In genomic region chr3:60090536-60090935, GRCh38 we compare ENCODE assay signal across 16 cellular contexts.
A peak's percentile ranks its signal among the peaks of the same experiment; 100 is the strongest.
DNase-seq lines count a peak whose midpoint lies in the region; ATAC-seq and TF ChIP-seq lines count a peak whose summit lies in the region.
"Had no signal": no experiment of that assay in that cellular context is flagged by ENCODE, and none has a peak within 500 bp of the region (broad histone marks: within the 10 kb centered on the region; RNA-seq: fewer than 3 reads in every experiment).

No MANE protein-coding gene starts in this region.

- peaks cover 0 to 9% (median 3%) of the 10 kb centered on the region in 7 donors for H3K9me3 Mint-ChIP-seq in CD4-positive, CD25-positive, alpha-beta regulatory T cell
- H3K9me3 Mint-ChIP-seq in CD4-positive, alpha-beta T cell: peaks cover 6% of the 10 kb centered on the region
- H3K9me3 Mint-ChIP-seq in naive thymus-derived CD4-positive, alpha-beta T cell: peaks cover 7 to 33% (median 15%) of the 10 kb centered on the region in 11 donors

- DNase-seq in CD4-positive, CD25-positive, alpha-beta regulatory T cell: no peak
- no peak for DNase-seq in CD4-positive, alpha-beta T cell
- DNase-seq in naive thymus-derived CD4-positive, alpha-beta T cell: no peak
- DNase-seq in islet precursor cell: no peak
- no peak for DNase-seq in T-helper 17 cell
- DNase-seq in neuronal stem cell (ENCODE audit: low spot score): no peak
- DNase-seq: ACHN; BE2C; C1 segment of cervical spinal cord; Calu3; CD4-positive, alpha-beta memory T cell; DMS79 treated with DMSO at 0.1 percent for 48 hours; EL; GM23248; HCEC 1CT had no signal

- H3K27ac Mint-ChIP-seq in CD4-positive, CD25-positive, alpha-beta regulatory T cell: peak overlapping the region in 2 of 3 donors; percentile 0 to 52
- peak overlapping the region; percentile 13 for H3K27ac Mint-ChIP-seq in CD4-positive, alpha-beta T cell
- H3K27ac Mint-ChIP-seq in naive thymus-derived CD4-positive, alpha-beta T cell: peak overlapping the region in 8 of 9 donors; percentile 37 to 84 (median 66)
- H3K27ac Mint-ChIP-seq in T-helper 17 cell: no peak overlapping the region

- POLR2A ChIA-PET in CD4-positive, alpha-beta T cell (lab: Charles Lee): no interaction called here
- POLR2A ChIA-PET in naive thymus-derived CD4-positive, alpha-beta T cell (lab: Charles Lee): interaction anchor here (0.8 to 1.4 kb wide), 2 partner anchors 9 to 26 kb away, joined by 3 read pairs; no protein-coding TSS in a partner anchor

- no peak overlapping the region for H2AFZ ChIP-seq in neuronal stem cell (ENCODE audit: low read length)
- H2AFZ ChIP-seq: GM23248 had no signal

- no peak overlapping the region for H2BK12ac ChIP-seq in neuronal stem cell (ENCODE audit: low read length)

- H3K4me3 ChIP-seq in CD4-positive, CD25-positive, alpha-beta regulatory T cell (ENCODE audit: low read depth, low read length): no peak overlapping the region
- H3K4me3 ChIP-seq in naive thymus-derived CD4-positive, alpha-beta T cell (ENCODE audit: low read length): no peak overlapping the region
- no peak overlapping the region for H3K4me3 ChIP-seq in neuronal stem cell (ENCODE audit: low read length in 2 of 2)
- H3K4me3 ChIP-seq: GM23248 had no signal

- no peak overlapping the region for H2BK5ac ChIP-seq in neuronal stem cell (ENCODE audit: low read length)

- H3K27ac ChIP-seq in CD4-positive, CD25-positive, alpha-beta regulatory T cell (ENCODE audit: insufficient read depth, low read length, poor library complexity, severe bottlenecking): no peak overlapping the region
- H3K27ac ChIP-seq in CD4-positive, alpha-beta T cell (ENCODE audit: low read depth, low read length): no peak overlapping the region
- H3K27ac ChIP-seq in KOPT-K1 (ENCODE audit: low read depth, low read length, poor library complexity, severe bottlenecking): peak overlapping the region; percentile 61
- peak overlapping the region; percentile 41 for H3K27ac ChIP-seq in naive thymus-derived CD4-positive, alpha-beta T cell (ENCODE audit: low read depth, low read length)
- H3K27ac ChIP-seq in neuronal stem cell (replicated peaks; ENCODE audit: low read length): no peak overlapping the region
- H3K27ac ChIP-seq: GM23248 had no signal

- no peak overlapping the region for H3K23ac ChIP-seq in neuronal stem cell (ENCODE audit: low read depth, low read length, poor library complexity)

- intact Hi-C loops in CD4-positive, alpha-beta T cell (cut with DNase I, micrococcal nuclease): no loop called here
- intact Hi-C loops in naive thymus-derived CD4-positive, alpha-beta T cell (cut with micrococcal nuclease): no loop called here

- peaks cover 5 to 41% (median 19%) of the 10 kb centered on the region in 4 donors for H3K4me1 Mint-ChIP-seq in CD4-positive, CD25-positive, alpha-beta regulatory T cell
- peaks cover 59% of the 10 kb centered on the region for H3K4me1 Mint-ChIP-seq in CD4-positive, alpha-beta T cell (ENCODE audit: low read depth)
- peaks cover 21 to 78% (median 63%) of the 10 kb centered on the region in 7 donors for H3K4me1 Mint-ChIP-seq in naive thymus-derived CD4-positive, alpha-beta T cell
- H3K4me1 Mint-ChIP-seq in T-helper 17 cell: no peaks in the 10 kb centered on the region

- H2AK5ac ChIP-seq in neuronal stem cell (ENCODE audit: low read depth, low read length): no peak overlapping the region

- no peaks in the 10 kb centered on the region for H3K79me1 ChIP-seq in neuronal stem cell (ENCODE audit: low read depth, low read length)

- H3K27me3 Mint-ChIP-seq in CD4-positive, CD25-positive, alpha-beta regulatory T cell: no peaks in the 10 kb centered on the region
- no peaks in the 10 kb centered on the region for H3K27me3 Mint-ChIP-seq in CD4-positive, alpha-beta T cell
- no peaks in the 10 kb centered on the region for H3K27me3 Mint-ChIP-seq in naive thymus-derived CD4-positive, alpha-beta T cell
- no peaks in the 10 kb centered on the region for H3K27me3 Mint-ChIP-seq in T-helper 17 cell
- H3K27me3 Mint-ChIP-seq: CD4-positive, alpha-beta memory T cell had no signal

- CTCF ChIA-PET in CD4-positive, alpha-beta T cell (lab: Charles Lee): no interaction called here
- CTCF ChIA-PET in naive thymus-derived CD4-positive, alpha-beta T cell (lab: Charles Lee): no interaction called here

- H3K18ac ChIP-seq in neuronal stem cell (ENCODE audit: low read length): no peak overlapping the region

- no peak overlapping the region for H4K8ac ChIP-seq in neuronal stem cell (ENCODE audit: low read depth, low read length)

- no peak overlapping the region for H3K4me2 ChIP-seq in neuronal stem cell (ENCODE audit: insufficient read depth, low read length, poor library complexity, severe bottlenecking)

- H2BK120ac ChIP-seq in neuronal stem cell (ENCODE audit: low read depth, low read length): no peak overlapping the region

- H4K91ac ChIP-seq in neuronal stem cell (ENCODE audit: low read depth, low read length, poor library complexity): no peak overlapping the region

- no CpG with 5 or more reads among the region's 3 CpGs for WGBS in neuronal stem cell (ENCODE audit: extremely low coverage in 2 of 2, insufficient read length in 2 of 2, insufficient replicate concordance in 1 of 2), 2 donors

- no peak for ATAC-seq in CD4-positive, CD25-positive, alpha-beta regulatory T cell (ENCODE audit: low read depth in 2 of 2)
- no peak for ATAC-seq in CD4-positive, alpha-beta T cell (ENCODE audit: poor library complexity)
- ATAC-seq in naive thymus-derived CD4-positive, alpha-beta T cell: peak; percentile 42
- no peak for ATAC-seq in T-helper 17 cell

- H3K27me3 ChIP-seq in CD4-positive, CD25-positive, alpha-beta regulatory T cell (ENCODE audit: control insufficient read depth, insufficient read depth, low read length): no peaks in the 10 kb centered on the region
- no peaks in the 10 kb centered on the region for H3K27me3 ChIP-seq in CD4-positive, alpha-beta T cell (ENCODE audit: control insufficient read depth, insufficient read depth, low read length)
- no peaks in the 10 kb centered on the region for H3K27me3 ChIP-seq in naive thymus-derived CD4-positive, alpha-beta T cell (ENCODE audit: control insufficient read depth in 2 of 2, insufficient read depth in 2 of 2, low read length in 2 of 2)
- peaks cover 0 to 5% (median 0%) of the 10 kb centered on the region in 3 experiments for H3K27me3 ChIP-seq in neuronal stem cell (ENCODE audit: control insufficient read depth in 3 of 3, insufficient read depth in 3 of 3, low read depth in 1 of 3, low read length in 3 of 3)
- H3K27me3 ChIP-seq: BE2C had no signal

- H3K36me3 ChIP-seq in CD4-positive, CD25-positive, alpha-beta regulatory T cell (ENCODE audit: control insufficient read depth, insufficient read depth, low read length): no peaks in the 10 kb centered on the region
- no peaks in the 10 kb centered on the region for H3K36me3 ChIP-seq in KOPT-K1 (ENCODE audit: insufficient read depth, low read length)
- no peaks in the 10 kb centered on the region for H3K36me3 ChIP-seq in naive thymus-derived CD4-positive, alpha-beta T cell (ENCODE audit: control insufficient read depth in 2 of 3, insufficient read depth in 3 of 3, low read length in 3 of 3)
- H3K36me3 ChIP-seq in neuronal stem cell (replicated peaks in 1 of 2; ENCODE audit: control insufficient read depth in 2 of 2, insufficient read depth in 2 of 2, low read length in 2 of 2): no peaks in the 10 kb centered on the region
- H3K36me3 ChIP-seq: BE2C had no signal

- no peak overlapping the region for H3K4me3 Mint-ChIP-seq in CD4-positive, CD25-positive, alpha-beta regulatory T cell
- no peak overlapping the region for H3K4me3 Mint-ChIP-seq in CD4-positive, alpha-beta T cell
- H3K4me3 Mint-ChIP-seq in naive thymus-derived CD4-positive, alpha-beta T cell: peak overlapping the region in 8 of 10 donors; percentile 0 to 51 (median 21)
- H3K4me3 Mint-ChIP-seq in T-helper 17 cell: no peak overlapping the region
- H3K4me3 Mint-ChIP-seq: CD4-positive, alpha-beta memory T cell had no signal

- H3K4me1 ChIP-seq in CD4-positive, CD25-positive, alpha-beta regulatory T cell (ENCODE audit: control insufficient read depth, insufficient read depth, low read length, poor library complexity, severe bottlenecking): peaks cover 9% of the 10 kb centered on the region
- peaks cover 3 to 25% of the 10 kb centered on the region in 2 donors for H3K4me1 ChIP-seq in naive thymus-derived CD4-positive, alpha-beta T cell (ENCODE audit: control insufficient read depth in 2 of 2, insufficient read depth in 2 of 2, low read length in 2 of 2)
- H3K4me1 ChIP-seq in neuronal stem cell (ENCODE audit: control insufficient read depth in 2 of 2, insufficient read depth in 1 of 2, low read depth in 1 of 2, low read length in 2 of 2): no peaks in the 10 kb centered on the region
- H3K4me1 ChIP-seq: BE2C had no signal

- TF ChIP-seq CTCF in CD4-positive, alpha-beta T cell (IDR thresholded peaks at IDR 0.05): no peak

- H2BK15ac ChIP-seq in neuronal stem cell (ENCODE audit: low read length): no peak overlapping the region

- no peak overlapping the region for H3K9ac ChIP-seq in neuronal stem cell (ENCODE audit: low read depth, low read length, poor library complexity)
- H3K9ac ChIP-seq: GM23248 had no signal

- H3K14ac ChIP-seq in neuronal stem cell (ENCODE audit: low read length): no peak overlapping the region

- H3K4ac ChIP-seq in neuronal stem cell (ENCODE audit: low read length): no peak overlapping the region

- no peaks in the 10 kb centered on the region for H3K9me3 ChIP-seq in CD4-positive, CD25-positive, alpha-beta regulatory T cell (ENCODE audit: control insufficient read depth in 2 of 2, low read length in 2 of 2)
- H3K9me3 ChIP-seq in CD4-positive, alpha-beta T cell (ENCODE audit: control insufficient read depth, low read length): peaks cover 6% of the 10 kb centered on the region
- peaks cover 32% of the 10 kb centered on the region for H3K9me3 ChIP-seq in KOPT-K1 (ENCODE audit: insufficient read depth, low read length, poor library complexity, severe bottlenecking)
- peaks cover 0 to 7% (median 0%) of the 10 kb centered on the region in 3 experiments for H3K9me3 ChIP-seq in naive thymus-derived CD4-positive, alpha-beta T cell (ENCODE audit: control insufficient read depth in 2 of 3, low read length in 3 of 3)
- no peaks in the 10 kb centered on the region for H3K9me3 ChIP-seq in T-helper 17 cell (ENCODE audit: control insufficient read depth, low read length, poor library complexity, severe bottlenecking)
- H3K9me3 ChIP-seq in neuronal stem cell (replicated peaks in 1 of 2; ENCODE audit: control insufficient read depth in 2 of 2, insufficient read depth in 1 of 2, low read depth in 1 of 2, low read length in 2 of 2): no peaks in the 10 kb centered on the region
- H3K9me3 ChIP-seq: BE2C had no signal

- no peaks in the 10 kb centered on the region for H3K36me3 Mint-ChIP-seq in CD4-positive, CD25-positive, alpha-beta regulatory T cell
- peaks cover 26% of the 10 kb centered on the region for H3K36me3 Mint-ChIP-seq in CD4-positive, alpha-beta T cell (ENCODE audit: low read depth)
- H3K36me3 Mint-ChIP-seq in naive thymus-derived CD4-positive, alpha-beta T cell: peaks cover 0 to 57% (median 28%) of the 10 kb centered on the region in 5 donors
- H3K36me3 Mint-ChIP-seq in T-helper 17 cell (ENCODE audit: low read depth): no peaks in the 10 kb centered on the region

Comparison
In these comparisons a context has a peak if more than half of its experiments do, and no peak if none do; other contexts are left out.
1. H3K27ac ChIP-seq: peak in KOPT-K1 (single experiment) and naive thymus-derived CD4-positive, alpha-beta T cell (single experiment); none in CD4-positive, CD25-positive, alpha-beta regulatory T cell (single experiment), CD4-positive, alpha-beta T cell (single experiment) and neuronal stem cell (single experiment).
2. H3K4me3 Mint-ChIP-seq: peak in naive thymus-derived CD4-positive, alpha-beta T cell (8 of 10); none in CD4-positive, CD25-positive, alpha-beta regulatory T cell (0 of 4), CD4-positive, alpha-beta T cell (single experiment) and T-helper 17 cell (single experiment).